ENCODE assay signal across 38 cellular contexts in genomic region chr21:34632498-34632897, GRCh38. TPM values are rescaled to one million over a fixed set of nuclear protein-coding genes. Genes with fewer than 3 reads are reported as not detected.
"Had no signal": no experiment of that assay in that cellular context is flagged by ENCODE, and none has a peak within 500 bp of the region (broad histone marks: within the 10 kb centered on the region; RNA-seq: fewer than 3 reads in every experiment).

No MANE protein-coding gene starts in this region.

- H3K36me3 ChIP-seq: MG63 had no signal

- DNase-seq: Karpas-422, Kasumi-1, MG63, MM.1S, MV-4-11, NCI-H1048, NCI-H1092, NCI-H1092 treated with DMSO at 0.1 percent for 48 hours, NCI-H1105, NCI-H1105 treated with DMSO at 0.1 percent for 48 hours, NCI-H1417, NCI-H1417 treated with DMSO at 0.1 percent for 48 hours, NCI-H1436, NCI-H1436 treated with DMSO at 0.1 percent for 48 hours, NCI-H146, NCI-H1694, NCI-H1694 treated with DMSO at 0.1 percent for 48 hours, NCI-H187, NCI-H187 treated with DMSO at 0.1 percent for 48 hours, NCI-H1930, NCI-H2029, NCI-H2029 treated with DMSO at 0.1 percent for 48 hours, NCI-H2081, NCI-H2081 treated with DMSO at 0.1 percent for 48 hours, NCI-H2107, NCI-H2171, NCI-H2171 treated with DMSO at 0.1 percent for 48 hours, NCI-H2227 treated with DMSO at 0.1 percent for 48 hours, NCI-H226, NCI-H345, NCI-H446, NCI-H446 treated with DMSO at 0.1 percent for 48 hours, NCI-H510A, NCI-H510A treated with DMSO at 0.1 percent for 48 hours, NCI-H524 had no signal

- H3K9me3 ChIP-seq: MG63 had no signal

- H3K4me3 ChIP-seq: MG63 had no signal

RNA-seq across cellular contexts. Expression of gene CLIC6, which starts 36.3 kb away (rescaled TPM):
- total RNA-seq: LHCN-M2, MCF 10A, NCI-H460 had no signal
